Comparison of ENCODE assay signal across 1 cellular context in genomic region chr15:69979783-69980182, GRCh38.
TF ChIP-seq lines count a peak whose summit lies in the region.

No MANE protein-coding gene starts in this region.

TF ChIP-seq in HepG2, 621 proteins besides CTCF, POLR2A, EP300 and RAD21 (continued from another document):
- TF ChIP-seq TEF (CRISPR knock-in tag; IDR thresholded peaks at IDR 0.05) = no peak
- TF ChIP-seq TAF15 (IDR thresholded peaks at IDR 0.05; ENCODE audit: low read depth, low read length, poor library complexity, severe bottlenecking) = no peak
- no peak for TF ChIP-seq HIVEP1 (CRISPR knock-in tag; IDR thresholded peaks at IDR 0.05)
- TF ChIP-seq ARNTL (CRISPR knock-in tag; IDR thresholded peaks at IDR 0.05) = no peak
- no peak for TF ChIP-seq ZNF652 (CRISPR knock-in tag; IDR thresholded peaks at IDR 0.05; ENCODE audit: borderline replicate concordance, low read depth)
- no peak for TF ChIP-seq TERF1 (CRISPR knock-in tag; IDR thresholded peaks at IDR 0.05)
- no peak for TF ChIP-seq HOXD1 (CRISPR knock-in tag; IDR thresholded peaks at IDR 0.05)
- TF ChIP-seq ZFAT (CRISPR knock-in tag; conservative IDR thresholded peaks at IDR 0.05) = no peak
- no peak for TF ChIP-seq TBX2 (CRISPR knock-in tag; IDR thresholded peaks at IDR 0.05; ENCODE audit: borderline replicate concordance)
- TF ChIP-seq ZNF562 (CRISPR knock-in tag; IDR thresholded peaks at IDR 0.05; ENCODE audit: borderline replicate concordance) = no peak
- TF ChIP-seq ZKSCAN8 (CRISPR knock-in tag; IDR thresholded peaks at IDR 0.05; ENCODE audit: borderline replicate concordance) = no peak
- no peak for TF ChIP-seq ZBTB7A (CRISPR knock-in tag; IDR thresholded peaks at IDR 0.05)
- TF ChIP-seq BATF2 (CRISPR knock-in tag; IDR thresholded peaks at IDR 0.05) = no peak
